ENCODE assay signal across 32 cellular contexts in the genomic region with DNA sequence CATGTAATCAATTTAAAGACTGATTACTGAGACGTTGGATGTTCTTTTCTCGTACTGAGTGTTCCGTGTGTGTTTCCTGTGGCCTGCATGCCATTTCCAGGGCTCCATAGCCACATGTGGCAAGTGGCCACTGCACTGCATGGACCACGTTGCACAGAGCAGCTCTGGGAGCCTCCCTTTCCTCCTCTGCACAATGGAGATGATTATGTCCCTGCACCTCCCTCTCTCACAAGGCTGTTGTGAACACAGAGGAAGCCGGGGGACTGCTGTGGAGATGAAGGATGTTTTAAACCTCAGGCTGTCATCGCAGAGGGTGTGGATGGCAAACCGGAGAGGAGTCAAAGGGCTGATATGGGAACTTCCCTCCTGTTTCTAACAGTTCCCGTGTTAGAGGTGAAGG.
DNase-seq lines count a peak whose midpoint lies in the region; ATAC-seq, FAIRE-seq and TF ChIP-seq lines count a peak whose summit lies in the region.
"Had no signal": no experiment of that assay in that cellular context is flagged by ENCODE, and none has a peak within 500 bp of the region (broad histone marks: within the 10 kb centered on the region; RNA-seq: fewer than 3 reads in every experiment).

No MANE protein-coding gene starts in this region.

- H3K23me2 ChIP-seq in H1 (ENCODE audit: low read depth, low read length), result peaks cover 5% of the 10 kb centered on the region; the same call in 1 of the 2 replicates

- no peak overlapping the region for H3K4me3 ChIP-seq in H1 (ENCODE audit: extremely low read depth in 1 of 4, insufficient read depth in 2 of 4, low read depth in 3 of 4, low read length in 4 of 4)
- H3K4me3 ChIP-seq: colonic mucosa, mucosa of descending colon, testis, vagina had no signal

- H3K27me3 ChIP-seq in H1 (replicated peaks in 1 of 4; ENCODE audit: control insufficient read depth in 3 of 4, extremely low read depth in 1 of 4, insufficient read depth in 3 of 4, low read length in 3 of 4), result no peaks in the 10 kb centered on the region
- H3K27me3 ChIP-seq: colonic mucosa, testis, vagina had no signal

- no peaks in the 10 kb centered on the region; a peak in 1 of 8 replicates for H3K36me3 ChIP-seq in H1 (ENCODE audit: control insufficient read depth in 2 of 4, insufficient read depth in 4 of 4, low read length in 3 of 4)
- H3K36me3 ChIP-seq: colonic mucosa, vagina had no signal

- H2AK5ac ChIP-seq in H1 (ENCODE audit: low read depth, low read length), result no peak overlapping the region

- 91% methylated on average over 8 of the region's 8 CpGs; no CpG with 5 or more reads in 1 of the 2 experiments for WGBS in H1 (ENCODE audit: extremely low coverage in 1 of 2, insufficient coverage in 1 of 2, insufficient read length in 1 of 2, insufficient replicate concordance in 2 of 2, low coverage in 1 of 2, low lambda C conversion rate in 2 of 2, missing lambda C conversion rate in 1 of 2), 2 experiments

- no peak for TF ChIP-seq EP300 in H1 (IDR thresholded peaks at IDR 0.05; ENCODE audit: borderline replicate concordance in 1 of 2, low read depth in 2 of 2, low read length in 2 of 2)

- no peak overlapping the region for H3K18ac ChIP-seq in H1 (ENCODE audit: extremely low read depth, low read length)

- no peak overlapping the region for H2BK5ac ChIP-seq in H1 (ENCODE audit: low read depth, low read length)

- no peak overlapping the region; the same call in 1 of the 2 replicates for H4K8ac ChIP-seq in H1 (ENCODE audit: extremely low read depth, insufficient read depth, low read length)

- H4K91ac ChIP-seq in H1 (replicated peaks; ENCODE audit: insufficient read length, low read length), result no peak overlapping the region

- H4K20me1 ChIP-seq in H1 (replicated peaks in 1 of 2; ENCODE audit: control insufficient read depth in 1 of 2, insufficient read depth in 2 of 2, low read length in 2 of 2), result peaks cover 0 to 11% of the 10 kb centered on the region in 2 experiments

- no peak overlapping the region for H3K23ac ChIP-seq in H1 (ENCODE audit: insufficient read length)

- H3K79me2 ChIP-seq in H1 (ENCODE audit: control insufficient read depth in 1 of 2, insufficient read depth in 2 of 2, low read length in 2 of 2), result peaks cover 6 to 80% of the 10 kb centered on the region in 2 experiments

- no peak for TF ChIP-seq POLR2A in H1 (IDR thresholded peaks at IDR 0.05; ENCODE audit: control extremely low read depth in 1 of 2, low read depth in 2 of 2, low read length in 2 of 2)

- peak overlapping the region; percentile 21; the same call in 1 of the 2 replicates for H3K27ac ChIP-seq in RWPE1
- H3K27ac ChIP-seq in H1 (ENCODE audit: low read depth, low read length), result no peak overlapping the region
- H3K27ac ChIP-seq: colonic mucosa, testis, vagina had no signal

- no peak for TF ChIP-seq RAD21 in H1 (IDR thresholded peaks at IDR 0.05 in 1 of 2, conservative IDR thresholded peaks at IDR 0.05 in 1 of 2; ENCODE audit: low read depth in 2 of 2, low read length in 2 of 2)

- no peak for FAIRE-seq in H1 (lab: Jason Lieb, UNC)
- FAIRE-seq: GM19239, keratinocyte had no signal

- H3K4ac ChIP-seq in H1 (replicated peaks; ENCODE audit: insufficient read length, low read depth, low read length), result no peak overlapping the region

- no peak overlapping the region for H3K56ac ChIP-seq in H1 (replicated peaks; ENCODE audit: insufficient read length, low read depth, low read length)

- CTCF ChIA-PET in RWPE1 (lab: Yijun Ruan, JAX), result no interaction called here
- CTCF ChIA-PET in H1 (lab: Charles Lee; ENCODE audit: partially characterized antibody), result interaction anchor here (1.2 to 21.9 kb wide), 9 partner anchors 9 to 55 kb away, joined by 3 to 218 read pairs (median 6); no protein-coding TSS in a partner anchor

- H3K9me3 ChIP-seq in H1 (ENCODE audit: insufficient read depth in 2 of 2, low read depth in 1 of 2, low read length in 1 of 2), result no peaks in the 10 kb centered on the region
- H3K9me3 ChIP-seq: colonic mucosa, mucosa of descending colon, testis, vagina had no signal

- no peak overlapping the region for H2BK120ac ChIP-seq in H1 (replicated peaks; ENCODE audit: low read depth, low read length)

- no peak for TF ChIP-seq CTCF in RWPE1 (conservative IDR thresholded peaks at IDR 0.05; ENCODE audit: low read depth)
- no peak for TF ChIP-seq CTCF in H1 (IDR thresholded peaks at IDR 0.05; ENCODE audit: control extremely low read depth in 1 of 3, insufficient read depth in 1 of 3, low read depth in 1 of 3, low read length in 3 of 3)

- no peak overlapping the region for H3K14ac ChIP-seq in H1 (ENCODE audit: insufficient read length)

- H2BK15ac ChIP-seq in H1 (ENCODE audit: low read length), result no peak overlapping the region

- POLR2A ChIA-PET in RWPE1 (lab: Yijun Ruan, JAX; ENCODE audit: low non-redundant PET) (no interaction called here), H1 (lab: Charles Lee; ENCODE audit: partially characterized antibody) (interaction anchor here (3.0 to 5.8 kb wide), 2 partner anchors 11 to 17 kb away, joined by 9 to 60 read pairs; no protein-coding TSS in a partner anchor)

- ATAC-seq in left ventricle myocardium superior, result peak; percentile 72
- ATAC-seq in sciatic nerve, result peak; percentile 53
- no peak for ATAC-seq in HG02852 (IDR thresholded peaks at IDR 0.05; ENCODE audit: unreplicated experiment)
- no peak for ATAC-seq in left colon
- no peak for ATAC-seq in GM21515 (IDR thresholded peaks at IDR 0.05; ENCODE audit: unreplicated experiment)
- ATAC-seq: mucosa of descending colon, natural killer cell, Panc1 had no signal

- H3K4me1 ChIP-seq in H1 (replicated peaks in 1 of 4; ENCODE audit: control insufficient read depth in 3 of 4, insufficient read depth in 4 of 4, low read length in 3 of 4), result peaks cover 34 to 62% (median 40%) of the 10 kb centered on the region in 4 experiments
- H3K4me1 ChIP-seq: colonic mucosa had no signal

- no peak overlapping the region for H2BK20ac ChIP-seq in H1 (ENCODE audit: low read length)

- peak overlapping the region; percentile 60; the same call in 1 of the 2 replicates for H2BK12ac ChIP-seq in H1 (ENCODE audit: low read depth, low read length)

- no peak overlapping the region for H3K9ac ChIP-seq in H1 (replicated peaks in 1 of 4; ENCODE audit: extremely low read depth in 1 of 4, low read depth in 3 of 4, low read length in 3 of 4)

- no peak overlapping the region for H3K4me2 ChIP-seq in H1 (ENCODE audit: insufficient read depth in 1 of 2, low read depth in 2 of 2, low read length in 2 of 2)

- H4K5ac ChIP-seq in H1 (ENCODE audit: insufficient read length, low read depth, low read length), result no peak overlapping the region

- H3K79me1 ChIP-seq in H1 (ENCODE audit: low read depth, low read length), result peaks cover 13% of the 10 kb centered on the region; the same call in 1 of the 2 replicates

- intact Hi-C loops in left ventricle myocardium superior (cut with micrococcal nuclease), result loop anchor here (10.0 kb wide), 1 partner anchor 55 kb away; no protein-coding TSS in a partner anchor
- intact Hi-C loops in sciatic nerve (cut with DNase I), result no loop called here
- intact Hi-C loops in left colon (cut with DNase I, micrococcal nuclease), result no loop called here

- DNase-seq in RWPE1 (ENCODE audit: low spot score) (no peak), H1 (ENCODE audit: low read depth in 1 of 2, low spot score in 2 of 2) (no peak), left ventricle myocardium superior (no peak), sciatic nerve (ENCODE audit: low spot score) (no peak), left colon (no peak), NCI-H2196 treated with DMSO at 0.1 percent for 48 hours (lab: John Stamatoyannopoulos, UW; ENCODE audit: unreplicated experiment) (no peak)
- DNase-seq: ACHN; activated B cell treated with CpG ODN at 0.5 μM for 24 hours; activated CD4-positive, alpha-beta T cell treated with anti-CD3 and anti-CD28 coated beads, Interleukin-2, amount 50 U/mL, for 1 hour; activated effector memory CD4-positive, alpha-beta T cell treated with anti-CD3 and anti-CD28 coated beads, Interleukin-2, amount 50 U/mL, for 16 hours; activated T-cell treated with anti-CD3 and anti-CD28 coated beads, Interleukin-2, amount 50 U/mL, for 24 hours; CD4-positive, alpha-beta memory T cell; colonic mucosa; effector CD8-positive, alpha-beta T cell; erythroblast; H7; Kasumi-1; mucosa of descending colon; natural killer cell; NCI-H1417; NCI-H2081 treated with DMSO at 0.1 percent for 48 hours; NCI-H748 treated with DMSO at 0.1 percent for 48 hours; retina; stimulated activated CD4-positive, alpha-beta T cell treated with anti-CD3 and anti-CD28 coated beads, Interleukin-2, amount 100 ng/mL, for 24 hours; T1000; testis had no signal

- no peak overlapping the region for H2AFZ ChIP-seq in H1 (ENCODE audit: low read length)

TF ChIP-seq in H1, 55 proteins besides CTCF, POLR2A, EP300 and RAD21 (continues in another document):
- TF ChIP-seq SIRT6 (IDR thresholded peaks at IDR 0.05; ENCODE audit: low read length), result no peak
- no peak for TF ChIP-seq GABPA (IDR thresholded peaks at IDR 0.05; ENCODE audit: borderline replicate concordance, insufficient read depth, low read length)
- TF ChIP-seq CTBP2 (IDR thresholded peaks at IDR 0.05; ENCODE audit: borderline replicate concordance, insufficient read depth, insufficient read length, low read length), result no peak
- TF ChIP-seq POU5F1 (IDR thresholded peaks at IDR 0.05; ENCODE audit: low read depth, low read length), result no peak
- TF ChIP-seq SUZ12 (IDR thresholded peaks at IDR 0.05; ENCODE audit: low read length), result no peak
- no peak for TF ChIP-seq KDM5A (IDR thresholded peaks at IDR 0.05; ENCODE audit: low read length)
- no peak for TF ChIP-seq ZNF274 (IDR thresholded peaks at IDR 0.05; ENCODE audit: borderline replicate concordance, extremely low read depth, low read length)
- no peak for TF ChIP-seq CBX5 (IDR thresholded peaks at IDR 0.05; ENCODE audit: low read depth, low read length)
- TF ChIP-seq FOSL1 (IDR thresholded peaks at IDR 0.05; ENCODE audit: insufficient read depth, low read depth, low read length), result no peak
- TF ChIP-seq BRCA1 (IDR thresholded peaks at IDR 0.05; ENCODE audit: low read depth, low read length), result no peak
- TF ChIP-seq RNF2 (IDR thresholded peaks at IDR 0.05; ENCODE audit: borderline replicate concordance, low read depth, low read length, missing control alignments, poor library complexity, severe bottlenecking), result no peak
- no peak for TF ChIP-seq HDAC2 (IDR thresholded peaks at IDR 0.05; ENCODE audit: borderline replicate concordance in 1 of 2, low read depth in 2 of 2, low read length in 2 of 2)
- no peak for TF ChIP-seq KDM4A (IDR thresholded peaks at IDR 0.05; ENCODE audit: low read depth, low read length, severe bottlenecking)
- no peak for TF ChIP-seq YY1 (IDR thresholded peaks at IDR 0.05; ENCODE audit: low read depth, low read length)

Comparison
In these comparisons a context has a peak if more than half of its experiments do, and no peak if none do; other contexts are left out.
1. ATAC-seq: peak in left ventricle myocardium superior (single experiment) and sciatic nerve (single experiment); none in HG02852 (single experiment), left colon (single experiment) and GM21515 (single experiment).